13 cellular contexts compared by ENCODE assay signal in genomic region chr18:26545335-26545734, GRCh38. TPM values are rescaled to one million over a fixed set of nuclear protein-coding genes. Genes with fewer than 3 reads are reported as not detected.
A peak's percentile ranks its signal among the peaks of the same experiment; 100 is the strongest.
DNase-seq lines count a peak whose midpoint lies in the region; ATAC-seq and TF ChIP-seq lines count a peak whose summit lies in the region.
"Had no signal": no experiment of that assay in that cellular context is flagged by ENCODE, and none has a peak within 500 bp of the region (broad histone marks: within the 10 kb centered on the region; RNA-seq: fewer than 3 reads in every experiment).

No MANE protein-coding gene starts in this region.

- DNase-seq in NCI-H748 (lab: John Stamatoyannopoulos, UW; ENCODE audit: unreplicated experiment) (peak; percentile 29), NCI-H748 treated with DMSO at 0.1 percent for 48 hours (lab: John Stamatoyannopoulos, UW) (no peak), RWPE2 (ENCODE audit: low spot score) (no peak), fibroblast of villous mesenchyme (ENCODE audit: low read depth) (no peak), progenitor cell of endocrine pancreas (ENCODE audit: low spot score, unreplicated experiment) (no peak), mucosa of descending colon (no peak), ureter (ENCODE audit: low spot score) (no peak), ecto neural progenitor cell (ENCODE audit: low spot score) (no peak)
- DNase-seq: 8988T; activated CD8-positive, alpha-beta T cell treated with anti-CD3 and anti-CD28 coated beads for 36 hours; activated gamma-delta T cell treated with Interleukin-2 at 50 U/mL for 16 hours; NCI-H2081; transverse colon had no signal

- H3K4me3 Mint-ChIP-seq in progenitor cell of endocrine pancreas (ENCODE audit: low read depth) = peak overlapping the region; percentile 83
- H3K4me3 Mint-ChIP-seq: activated CD8-positive, alpha-beta T cell treated with anti-CD3 and anti-CD28 coated beads for 36 hours had no signal

- intact Hi-C loops in mucosa of descending colon (cut with DNase I, micrococcal nuclease) = no loop called here

- H3K9me3 ChIP-seq in RWPE2 (ENCODE audit: severe bottlenecking) = no peaks in the 10 kb centered on the region
- H3K9me3 ChIP-seq in mucosa of descending colon = no peaks in the 10 kb centered on the region
- H3K9me3 ChIP-seq: transverse colon had no signal

- no peaks in the 10 kb centered on the region for H3K9me3 Mint-ChIP-seq in progenitor cell of endocrine pancreas (ENCODE audit: low read depth)
- H3K9me3 Mint-ChIP-seq: activated CD8-positive, alpha-beta T cell treated with anti-CD3 and anti-CD28 coated beads for 36 hours had no signal

- H3K4me1 ChIP-seq in RWPE2 (ENCODE audit: insufficient read depth, poor library complexity, severe bottlenecking) (peaks cover 40% of the 10 kb centered on the region), mucosa of descending colon (ENCODE audit: low read depth) (peaks cover 30% of the 10 kb centered on the region)

- H3K27ac ChIP-seq in RWPE2 (ENCODE audit: poor library complexity, severe bottlenecking) = peak overlapping the region; percentile 93
- H3K27ac ChIP-seq: transverse colon had no signal

- H3K27ac Mint-ChIP-seq in progenitor cell of endocrine pancreas = peak overlapping the region; percentile 57
- H3K27ac Mint-ChIP-seq: activated CD8-positive, alpha-beta T cell treated with anti-CD3 and anti-CD28 coated beads for 36 hours had no signal

- no peaks in the 10 kb centered on the region for H3K27me3 ChIP-seq in RWPE2 (ENCODE audit: insufficient read depth, poor library complexity, severe bottlenecking)

- peak overlapping the region; percentile 98 for H3K4me3 ChIP-seq in RWPE2 (ENCODE audit: severe bottlenecking)
- H3K4me3 ChIP-seq in fibroblast of villous mesenchyme (ENCODE audit: low read depth, low read length) = peak overlapping the region; percentile 0
- no peak overlapping the region for H3K4me3 ChIP-seq in mucosa of descending colon
- H3K4me3 ChIP-seq: transverse colon had no signal

- peaks cover 3% of the 10 kb centered on the region for H3K36me3 Mint-ChIP-seq in progenitor cell of endocrine pancreas (ENCODE audit: insufficient read depth)

- TF ChIP-seq CTCF in RWPE2 (IDR thresholded peaks at IDR 0.05; ENCODE audit: poor library complexity, severe bottlenecking) = no peak
- no peak for TF ChIP-seq CTCF in fibroblast of villous mesenchyme (IDR thresholded peaks at IDR 0.05; ENCODE audit: insufficient read depth, low read depth, low read length)
- no peak for TF ChIP-seq CTCF in progenitor cell of endocrine pancreas (IDR thresholded peaks at IDR 0.05; ENCODE audit: unreplicated experiment)
- TF ChIP-seq CTCF in mucosa of descending colon (IDR thresholded peaks at IDR 0.05) = no peak

- peaks cover 14% of the 10 kb centered on the region for H3K27me3 Mint-ChIP-seq in progenitor cell of endocrine pancreas

- ATAC-seq in RWPE2 (ENCODE audit: low read depth) (no peak), mucosa of descending colon (no peak)
- ATAC-seq: activated CD8-positive, alpha-beta T cell treated with anti-CD3 and anti-CD28 coated beads for 36 hours had no signal

- peaks cover 48% of the 10 kb centered on the region for H3K4me1 Mint-ChIP-seq in progenitor cell of endocrine pancreas (ENCODE audit: low read depth)

- H3K36me3 ChIP-seq in RWPE2 (ENCODE audit: low read depth) = peaks cover 39% of the 10 kb centered on the region
- no peaks in the 10 kb centered on the region for H3K36me3 ChIP-seq in mucosa of descending colon (ENCODE audit: low read depth)
- H3K36me3 ChIP-seq: transverse colon had no signal

RNA-seq across cellular contexts. Expression of gene KCTD1, which starts 3.0 kb away (rescaled TPM):
- total RNA-seq in fibroblast of villous mesenchyme (13.9 and 18.6 TPM in 2 replicates), progenitor cell of endocrine pancreas (29.5 and 34.0 TPM in 2 replicates), mucosa of descending colon (10 to 100 TPM in 2 of 3 donors, 1 to 10 TPM in 1; 8.5 to 14.7 (median 12.8) TPM), ureter (17.9 TPM)
